9 cellular contexts compared by ENCODE assay signal in genomic region chr5:111551120-111551519, GRCh38. TPM values are rescaled to one million over a fixed set of nuclear protein-coding genes. Genes with fewer than 3 reads are reported as not detected.
DNase-seq lines count a peak whose midpoint lies in the region; TF ChIP-seq lines count a peak whose summit lies in the region.
"Had no signal": no experiment of that assay in that cellular context is flagged by ENCODE, and none has a peak within 500 bp of the region (broad histone marks: within the 10 kb centered on the region; RNA-seq: fewer than 3 reads in every experiment).

No MANE protein-coding gene starts in this region.

- DNase-seq in NCI-H146 (lab: John Stamatoyannopoulos, UW), result peak; percentile 6
- DNase-seq in NCI-H146 treated with DMSO at 0.1 percent for 48 hours (lab: John Stamatoyannopoulos, UW; ENCODE audit: unreplicated experiment), result no peak
- DNase-seq in glomerular endothelial cell (ENCODE audit: extremely low read depth, low read depth, low spot score), result peak; percentile 56
- DNase-seq in sigmoid colon, result no peak
- DNase-seq in stimulated activated CD4-positive, alpha-beta T cell treated with anti-CD3 and anti-CD28 coated beads, Interleukin-1b, Interleukin-23, amount 100 ng/mL, for 48 hours, result no peak
- DNase-seq in globus pallidus (ENCODE audit: low spot score), result no peak
- DNase-seq in SIG-M5 (lab: John Stamatoyannopoulos, UW), result no peak

- TF ChIP-seq EP300 in sigmoid colon (IDR thresholded peaks at IDR 0.05), result no peak

- H3K27me3 ChIP-seq in OCI-LY3 (ENCODE audit: low read depth, low read length) (no peaks in the 10 kb centered on the region), sigmoid colon (no peaks in the 10 kb centered on the region)
- H3K27me3 ChIP-seq: body of pancreas had no signal

- H3K36me3 ChIP-seq in OCI-LY3 (replicated peaks; ENCODE audit: low read depth, low read length) (no peaks in the 10 kb centered on the region), sigmoid colon (no peaks in the 10 kb centered on the region)

- intact Hi-C loops in sigmoid colon (cut with DNase I), result loop anchor here (5.0 kb wide), 1 partner anchor 201 kb away; no protein-coding TSS in a partner anchor

- H4K20me1 ChIP-seq in OCI-LY3 (ENCODE audit: insufficient read depth, low read length), result no peaks in the 10 kb centered on the region

- no peaks in the 10 kb centered on the region for H3K79me2 ChIP-seq in OCI-LY3 (ENCODE audit: low read length)

- H3K9me3 ChIP-seq in OCI-LY3 (ENCODE audit: insufficient read depth, low read length), result no peaks in the 10 kb centered on the region
- H3K9me3 ChIP-seq in sigmoid colon, result no peaks in the 10 kb centered on the region
- H3K9me3 ChIP-seq: body of pancreas had no signal

- H3K4me2 ChIP-seq in OCI-LY3 (ENCODE audit: low read length), result peak overlapping the region; percentile 50

- H3K4me3 ChIP-seq in OCI-LY3 (ENCODE audit: low read length) (no peak overlapping the region), sigmoid colon (no peak overlapping the region)
- H3K4me3 ChIP-seq: body of pancreas had no signal

- WGBS in sigmoid colon, 2 donors, result 58 to 84% methylated on average over 1 of the region's 1 CpG

- no peak overlapping the region for H3K9ac ChIP-seq in OCI-LY3 (ENCODE audit: low read length)

- H3K27ac ChIP-seq in OCI-LY3 (ENCODE audit: low read length) (no peak overlapping the region), sigmoid colon (peak overlapping the region in 3 of 4 donors; percentile 48 to 66 (median 54))

- TF ChIP-seq POLR2A in sigmoid colon (IDR thresholded peaks at IDR 0.05), result no peak

- H3K4me1 ChIP-seq in OCI-LY3 (ENCODE audit: low read length), result peaks cover 3% of the 10 kb centered on the region; the same call in 1 of the 2 replicates
- peaks cover 0 to 20% (median 6%) of the 10 kb centered on the region in 4 donors for H3K4me1 ChIP-seq in sigmoid colon

- no peak for TF ChIP-seq CTCF in OCI-LY3 (IDR thresholded peaks at IDR 0.05; ENCODE audit: low read depth, low read length)
- no peak for TF ChIP-seq CTCF in sigmoid colon (IDR thresholded peaks at IDR 0.05)

- no peak overlapping the region for H2AFZ ChIP-seq in OCI-LY3 (ENCODE audit: low read depth, low read length)

RNA-seq across cellular contexts. Expression of gene STARD4, which starts 38.8 kb away (rescaled TPM):
- 46.4 and 74.7 TPM in 2 replicates for total RNA-seq in glomerular endothelial cell
- total RNA-seq in sigmoid colon, result 1 to 10 TPM; 3.3 to 8.6 (median 7.8) TPM
- polyA plus RNA-seq in sigmoid colon, result 10 to 100 TPM; 13.2 to 24.5 (median 23.9) TPM

Comparison
In these comparisons a context has a peak if more than half of its experiments do, and no peak if none do; other contexts are left out.
1. DNase-seq: peak in NCI-H146 (single experiment) and glomerular endothelial cell (single experiment); none in NCI-H146 treated with DMSO at 0.1 percent for 48 hours (single experiment), sigmoid colon (single experiment), stimulated activated CD4-positive, alpha-beta T cell treated with anti-CD3 and anti-CD28 coated beads, Interleukin-1b, Interleukin-23, amount 100 ng/mL, for 48 hours (single experiment), globus pallidus (single experiment) and SIG-M5 (single experiment).